ENCODE assay signal across 9 cellular contexts in the genomic region with DNA sequence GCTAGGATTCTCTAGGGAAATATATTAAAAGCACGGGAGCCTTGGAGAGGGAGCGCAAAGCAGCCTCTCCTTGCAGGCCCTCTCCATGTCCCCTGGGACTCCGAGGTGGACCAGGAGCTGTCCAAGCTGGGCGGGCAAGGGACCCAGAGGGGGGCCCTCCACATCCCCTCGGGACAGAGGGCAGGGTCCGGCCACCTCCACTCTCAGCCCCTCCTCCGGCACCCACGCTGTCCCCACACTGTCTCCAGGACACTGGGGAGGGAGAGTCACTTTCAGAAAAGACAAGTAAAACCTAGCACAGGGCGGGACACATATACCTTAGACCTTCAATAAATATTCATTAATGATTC.
DNase-seq lines count a peak whose midpoint lies in the region; ATAC-seq and TF ChIP-seq lines count a peak whose summit lies in the region.
"Had no signal": no experiment of that assay in that cellular context is flagged by ENCODE, and none has a peak within 500 bp of the region (broad histone marks: within the 10 kb centered on the region; RNA-seq: fewer than 3 reads in every experiment).

No MANE protein-coding gene starts in this region.

- ATAC-seq in natural killer cell treated with Interleukin-12 subunit alpha and Interleukin-12 subunit beta and Interleukin-15 and Interleukin-18, amount 100 ng/mL, for 72 hours = peak; percentile 11 to 32
- ATAC-seq in natural killer cell (no peak), aorta (ENCODE audit: low FRiP score) (peak; percentile 37), GM21447 (IDR thresholded peaks at IDR 0.05; ENCODE audit: unreplicated experiment) (no peak)

- peak overlapping the region; percentile 11 for H3K4me3 Mint-ChIP-seq in natural killer cell treated with Interleukin-12 subunit alpha and Interleukin-12 subunit beta and Interleukin-15 and Interleukin-18, amount 100 ng/mL, for 72 hours
- H3K4me3 Mint-ChIP-seq in natural killer cell (no peak overlapping the region), neural crest cell (peak overlapping the region; percentile 89)
- H3K4me3 Mint-ChIP-seq in activated T-helper 2 cell treated with anti-CD3 and anti-CD28 coated beads, Interferon-gamma antibody, Interleukin-2, Interleukin-4, amounts not matched to agents 10 μg/mL and 5 μg/mL and 100 μg/mL, durations not matched to agents 14 hours and 24 hours and 36 hours (ENCODE audit: low read depth) = no peak overlapping the region

- H3K36me3 Mint-ChIP-seq in natural killer cell treated with Interleukin-12 subunit alpha and Interleukin-12 subunit beta and Interleukin-15 and Interleukin-18, amount 100 ng/mL, for 72 hours = no peaks in the 10 kb centered on the region
- H3K36me3 Mint-ChIP-seq in natural killer cell (no peaks in the 10 kb centered on the region), neural crest cell (ENCODE audit: low read depth) (no peaks in the 10 kb centered on the region)
- H3K36me3 Mint-ChIP-seq in activated T-helper 2 cell treated with anti-CD3 and anti-CD28 coated beads, Interferon-gamma antibody, Interleukin-2, Interleukin-4, amounts not matched to agents 10 μg/mL and 5 μg/mL and 100 μg/mL, durations not matched to agents 14 hours and 24 hours and 36 hours (ENCODE audit: low read depth) = no peaks in the 10 kb centered on the region
- H3K36me3 Mint-ChIP-seq: CD4-positive, CD25-positive, alpha-beta regulatory T cell had no signal

- peaks cover 0 to 7% of the 10 kb centered on the region in 2 donors for H3K4me1 Mint-ChIP-seq in natural killer cell treated with Interleukin-12 subunit alpha and Interleukin-12 subunit beta and Interleukin-15 and Interleukin-18, amount 100 ng/mL, for 72 hours (ENCODE audit: low read depth in 2 of 2)
- H3K4me1 Mint-ChIP-seq in natural killer cell = peaks cover 4 to 8% of the 10 kb centered on the region in 2 donors
- H3K4me1 Mint-ChIP-seq in neural crest cell = peaks cover 21% of the 10 kb centered on the region
- H3K4me1 Mint-ChIP-seq in activated T-helper 2 cell treated with anti-CD3 and anti-CD28 coated beads, Interferon-gamma antibody, Interleukin-2, Interleukin-4, amounts not matched to agents 10 μg/mL and 5 μg/mL and 100 μg/mL, durations not matched to agents 14 hours and 24 hours and 36 hours (ENCODE audit: low read depth) = peaks cover 1% of the 10 kb centered on the region

- peak overlapping the region; percentile 47 to 49 for H3K4me3 ChIP-seq in esophagus (ENCODE audit: low read depth in 1 of 2, low read length in 2 of 2)
- H3K4me3 ChIP-seq in aorta (ENCODE audit: low read length in 2 of 2) = peak overlapping the region; percentile 6 to 62

- H3K9me3 ChIP-seq in esophagus (ENCODE audit: control insufficient read depth in 2 of 2, insufficient read depth in 1 of 2, low read depth in 1 of 2, low read length in 1 of 2) (peaks cover 0 to 3% of the 10 kb centered on the region in 2 donors), aorta (ENCODE audit: control insufficient read depth, low read length) (no peaks in the 10 kb centered on the region)

- H3K27me3 Mint-ChIP-seq in natural killer cell treated with Interleukin-12 subunit alpha and Interleukin-12 subunit beta and Interleukin-15 and Interleukin-18, amount 100 ng/mL, for 72 hours = peaks cover 45 to 47% of the 10 kb centered on the region in 2 donors
- H3K27me3 Mint-ChIP-seq in natural killer cell (ENCODE audit: low read depth in 2 of 2) (peaks cover 53 to 77% of the 10 kb centered on the region in 2 donors), neural crest cell (ENCODE audit: low read depth) (peaks cover 70% of the 10 kb centered on the region)
- H3K27me3 Mint-ChIP-seq in activated T-helper 2 cell treated with anti-CD3 and anti-CD28 coated beads, Interferon-gamma antibody, Interleukin-2, Interleukin-4, amounts not matched to agents 10 μg/mL and 5 μg/mL and 100 μg/mL, durations not matched to agents 14 hours and 24 hours and 36 hours (ENCODE audit: low read depth) = peaks cover 82% of the 10 kb centered on the region

- intact Hi-C loops in natural killer cell (cut with micrococcal nuclease) (no loop called here), aorta (cut with DNase I) (loop anchor here (2.0 to 5.0 kb wide), 2 partner anchors 58 to 78 kb away; a partner anchor contains a TSS)
- intact Hi-C loops in activated T-helper 2 cell treated with anti-CD3 and anti-CD28 coated beads, Interferon-gamma antibody, Interleukin-2, Interleukin-4, amounts not matched to agents 10 μg/mL and 5 μg/mL and 100 μg/mL, durations not matched to agents 14 hours and 24 hours and 36 hours (cut with micrococcal nuclease) = no loop called here

- TF ChIP-seq CTCF in natural killer cell (IDR thresholded peaks at IDR 0.05) (no peak), neural crest cell (conservative IDR thresholded peaks at IDR 0.05) (no peak)

- H3K36me3 ChIP-seq in esophagus (ENCODE audit: control insufficient read depth in 2 of 2, insufficient read depth in 2 of 2, low read length in 1 of 2) = no peaks in the 10 kb centered on the region
- no peaks in the 10 kb centered on the region for H3K36me3 ChIP-seq in aorta (ENCODE audit: control insufficient read depth in 1 of 2, insufficient read depth in 2 of 2, low read length in 1 of 2)

- no peaks in the 10 kb centered on the region for H3K9me3 Mint-ChIP-seq in natural killer cell treated with Interleukin-12 subunit alpha and Interleukin-12 subunit beta and Interleukin-15 and Interleukin-18, amount 100 ng/mL, for 72 hours
- H3K9me3 Mint-ChIP-seq in natural killer cell (no peaks in the 10 kb centered on the region), neural crest cell (no peaks in the 10 kb centered on the region)
- H3K9me3 Mint-ChIP-seq in activated T-helper 2 cell treated with anti-CD3 and anti-CD28 coated beads, Interferon-gamma antibody, Interleukin-2, Interleukin-4, amounts not matched to agents 10 μg/mL and 5 μg/mL and 100 μg/mL, durations not matched to agents 14 hours and 24 hours and 36 hours = peaks cover 8% of the 10 kb centered on the region

- H3K27me3 ChIP-seq in esophagus (ENCODE audit: control insufficient read depth in 1 of 2, insufficient read depth in 2 of 2, low read length in 2 of 2) (no peaks in the 10 kb centered on the region), aorta (ENCODE audit: control insufficient read depth in 1 of 2, insufficient read depth in 2 of 2, low read length in 1 of 2) (no peaks in the 10 kb centered on the region)

- H3K4me1 ChIP-seq in esophagus (ENCODE audit: control insufficient read depth in 2 of 2, insufficient read depth in 2 of 2, low read length in 1 of 2) = peaks cover 0 to 2% of the 10 kb centered on the region in 2 donors
- no peaks in the 10 kb centered on the region for H3K4me1 ChIP-seq in aorta (ENCODE audit: control insufficient read depth in 1 of 2, insufficient read depth in 2 of 2, low read length in 2 of 2)

- H3K27ac Mint-ChIP-seq in natural killer cell treated with Interleukin-12 subunit alpha and Interleukin-12 subunit beta and Interleukin-15 and Interleukin-18, amount 100 ng/mL, for 72 hours = no peak overlapping the region
- H3K27ac Mint-ChIP-seq in natural killer cell (no peak overlapping the region), neural crest cell (ENCODE audit: unreplicated experiment) (no peak overlapping the region)
- H3K27ac Mint-ChIP-seq in activated T-helper 2 cell treated with anti-CD3 and anti-CD28 coated beads, Interferon-gamma antibody, Interleukin-2, Interleukin-4, amounts not matched to agents 10 μg/mL and 5 μg/mL and 100 μg/mL, durations not matched to agents 14 hours and 24 hours and 36 hours = no peak overlapping the region
- H3K27ac Mint-ChIP-seq: CD4-positive, CD25-positive, alpha-beta regulatory T cell had no signal

- 41 to 47% methylated on average over 9 of the region's 9 CpGs for WGBS in esophagus, 2 donors
- WGBS in aorta, 2 donors = 18 to 21% methylated on average over 9 of the region's 9 CpGs

- H3K27ac ChIP-seq in esophagus (ENCODE audit: low read depth in 2 of 2, low read length in 1 of 2) (no peak overlapping the region), aorta (ENCODE audit: low read depth in 1 of 2, low read length in 2 of 2) (no peak overlapping the region)

- no peak for DNase-seq in natural killer cell treated with Interleukin-12 subunit alpha and Interleukin-12 subunit beta and Interleukin-15 and Interleukin-18, amount 100 ng/mL, for 72 hours (ENCODE audit: low spot score)
- DNase-seq in natural killer cell (no peak), neural crest cell (ENCODE audit: low read depth, low spot score) (no peak), aorta (no peak), DMS153 (lab: John Stamatoyannopoulos, UW) (no peak)
- no peak for DNase-seq in activated T-helper 2 cell treated with anti-CD3 and anti-CD28 coated beads, Interferon-gamma antibody, Interleukin-2, Interleukin-4, amounts not matched to agents 10 μg/mL and 5 μg/mL and 100 μg/mL, durations not matched to agents 14 hours and 24 hours and 36 hours (ENCODE audit: low spot score)
- DNase-seq: CD4-positive, CD25-positive, alpha-beta regulatory T cell had no signal

Comparison
In these comparisons a context has a peak if more than half of its experiments do, and no peak if none do; other contexts are left out.
1. ATAC-seq: peak in natural killer cell treated with Interleukin-12 subunit alpha and Interleukin-12 subunit beta and Interleukin-15 and Interleukin-18, amount 100 ng/mL, for 72 hours (2 of 2) and aorta (single experiment); none in natural killer cell (0 of 3) and GM21447 (single experiment).
2. H3K4me3 Mint-ChIP-seq: peak in natural killer cell treated with Interleukin-12 subunit alpha and Interleukin-12 subunit beta and Interleukin-15 and Interleukin-18, amount 100 ng/mL, for 72 hours (single experiment) and neural crest cell (single experiment); none in natural killer cell (single experiment) and activated T-helper 2 cell treated with anti-CD3 and anti-CD28 coated beads, Interferon-gamma antibody, Interleukin-2, Interleukin-4, amounts not matched to agents 10 μg/mL and 5 μg/mL and 100 μg/mL, durations not matched to agents 14 hours and 24 hours and 36 hours (single experiment).
3. intact Hi-C loops: an anchor here in aorta (2.0 to 5.0 kb wide); none called in natural killer cell and activated T-helper 2 cell treated with anti-CD3 and anti-CD28 coated beads, Interferon-gamma antibody, Interleukin-2, Interleukin-4, amounts not matched to agents 10 μg/mL and 5 μg/mL and 100 μg/mL, durations not matched to agents 14 hours and 24 hours and 36 hours.